In the genomic region with DNA sequence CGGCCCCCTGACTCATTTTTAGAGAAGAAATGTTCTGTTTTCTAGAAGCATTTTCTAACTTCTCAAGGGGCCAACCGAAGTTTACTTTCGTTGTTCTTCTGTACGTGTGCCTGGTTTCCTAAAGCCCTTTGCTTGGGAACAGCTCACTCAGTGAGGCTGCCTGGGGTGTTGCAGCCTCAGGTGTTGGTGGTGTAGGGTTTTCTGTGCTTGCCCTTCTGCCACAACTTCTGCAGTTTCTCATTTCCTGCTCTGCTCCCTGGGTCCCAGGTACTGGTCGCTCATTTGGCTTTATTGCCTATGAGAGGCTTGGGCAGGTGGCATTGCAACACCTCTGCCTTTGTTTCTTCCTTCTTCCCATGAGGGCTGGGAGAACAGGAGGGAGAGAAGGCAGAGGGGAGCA, we compare ENCODE assay signal across 22 cellular contexts.
"Had no signal": no experiment of that assay in that cellular context is flagged by ENCODE, and none has a peak within 500 bp of the region (broad histone marks: within the 10 kb centered on the region; RNA-seq: fewer than 3 reads in every experiment).

No MANE protein-coding gene starts in this region.

- H3K27me3 Mint-ChIP-seq: natural killer cell treated with Interleukin-12 subunit alpha and Interleukin-12 subunit beta and Interleukin-15 and Interleukin-18, amount 100 ng/mL, for 72 hours; progenitor cell of endocrine pancreas; stimulated activated naive B cell treated with anti-CD40 and anti-IgM and Interleukin-4, amounts not matched to agents 10 μg/mL and 1 μg/mL and 100 μg/mL, for 72 hours had no signal

- DNase-seq: activated naive CD4-positive, alpha-beta T cell treated with anti-CD3 and anti-CD28 coated beads for 36 hours; activated naive CD8-positive, alpha-beta T cell treated with anti-CD3 and anti-CD28 coated beads, Interleukin-2, amount 50 U/mL, for 24 hours; aorta; cerebellar nuclear complex; effector CD8-positive, alpha-beta T cell; foreskin fibroblast; glutamatergic neuron; hypothalamus; kidney glomerular epithelial cell; mesendoderm; right cardiac atrium; stimulated activated CD4-positive, alpha-beta T cell treated with anti-CD3 and anti-CD28 coated beads, Interleukin-15, amount 100 ng/mL, for 24 hours; stimulated activated CD4-positive, alpha-beta T cell treated with anti-CD3 and anti-CD28 coated beads, Interleukin-4, amount 100 ng/mL, for 1 hour; stimulated activated naive B cell treated with anti-CD40 and anti-IgM and Interleukin-4, amounts not matched to agents 10 μg/mL and 1 μg/mL and 100 μg/mL, for 72 hours; substantia nigra; T1000; transverse colon had no signal

- H3K4me3 ChIP-seq: breast epithelium, skin epidermis, transverse colon had no signal

- H3K4me3 Mint-ChIP-seq: activated naive CD4-positive, alpha-beta T cell treated with anti-CD3 and anti-CD28 coated beads for 36 hours; activated naive CD8-positive, alpha-beta T cell treated with anti-CD3 and anti-CD28 coated beads, Interleukin-2, amount 50 U/mL, for 24 hours; natural killer cell treated with Interleukin-12 subunit alpha and Interleukin-12 subunit beta and Interleukin-15 and Interleukin-18, amount 100 ng/mL, for 72 hours; stimulated activated naive B cell treated with anti-CD40 and anti-IgM and Interleukin-4, amounts not matched to agents 10 μg/mL and 1 μg/mL and 100 μg/mL, for 72 hours had no signal

- H3K27me3 ChIP-seq: breast epithelium, transverse colon had no signal

- H3K4me1 ChIP-seq: transverse colon had no signal

- H3K9me3 ChIP-seq: breast epithelium, transverse colon had no signal

- ATAC-seq: activated naive CD8-positive, alpha-beta T cell treated with anti-CD3 and anti-CD28 coated beads, Interleukin-2, amount 50 U/mL, for 24 hours; natural killer cell treated with Interleukin-12 subunit alpha and Interleukin-12 subunit beta and Interleukin-15 and Interleukin-18, amount 100 ng/mL, for 72 hours; right cardiac atrium; stimulated activated naive B cell treated with anti-CD40 and anti-IgM and Interleukin-4, amounts not matched to agents 10 μg/mL and 1 μg/mL and 100 μg/mL, for 72 hours had no signal

- H3K9me3 Mint-ChIP-seq: natural killer cell treated with Interleukin-12 subunit alpha and Interleukin-12 subunit beta and Interleukin-15 and Interleukin-18, amount 100 ng/mL, for 72 hours; stimulated activated naive B cell treated with anti-CD40 and anti-IgM and Interleukin-4, amounts not matched to agents 10 μg/mL and 1 μg/mL and 100 μg/mL, for 72 hours had no signal

- H3K27ac Mint-ChIP-seq: activated naive CD4-positive, alpha-beta T cell treated with anti-CD3 and anti-CD28 coated beads for 36 hours; activated naive CD8-positive, alpha-beta T cell treated with anti-CD3 and anti-CD28 coated beads, Interleukin-2, amount 50 U/mL, for 24 hours; activated T-helper 2 cell treated with anti-CD3 and anti-CD28 coated beads, Interferon-gamma antibody, Interleukin-2, Interleukin-4, amounts not matched to agents 10 μg/mL and 5 μg/mL and 100 μg/mL, durations not matched to agents 14 hours and 24 hours and 36 hours; natural killer cell treated with Interleukin-12 subunit alpha and Interleukin-12 subunit beta and Interleukin-15 and Interleukin-18, amount 100 ng/mL, for 72 hours; stimulated activated naive B cell treated with anti-CD40 and anti-IgM and Interleukin-4, amounts not matched to agents 10 μg/mL and 1 μg/mL and 100 μg/mL, for 72 hours had no signal

- H3K36me3 ChIP-seq: breast epithelium, transverse colon had no signal

- H3K27ac ChIP-seq: breast epithelium, transverse colon had no signal
